In genomic region chr1:93846151-93846928, GRCh38 we compare ENCODE assay signal across 8 cellular contexts.
DNase-seq lines count a peak whose midpoint lies in the region; ATAC-seq and TF ChIP-seq lines count a peak whose summit lies in the region.

No MANE protein-coding gene starts in this region.

- in situ Hi-C loops in GM18951 (cut with MboI; ENCODE audit: low sequenced_read_pairs, unreplicated experiment) = loop anchor here (25.0 kb wide), 1 partner anchor 409 kb away; the partner anchor contains the start of gene FNBP1L

- peak overlapping the region; percentile 95 to 99 for H3K27ac ChIP-seq in coronary artery

- peak; percentile 58 for ATAC-seq in HG03159 (IDR thresholded peaks at IDR 0.05; ENCODE audit: unreplicated experiment)

- DNase-seq in Ammon's horn (ENCODE audit: low spot score) (peak; percentile 88), NCI-H446 (lab: John Stamatoyannopoulos, UW) (peak; percentile 85 to 95), coronary artery (ENCODE audit: low spot score) (peak; percentile 91), left kidney (ENCODE audit: low read depth, low spot score) (peak; percentile 96)
- DNase-seq in activated CD4-positive, alpha-beta T cell treated with anti-CD3 and anti-CD28 coated beads for 48 hours = peak; percentile 82
- peak; percentile 76 for DNase-seq in stimulated activated CD4-positive, alpha-beta T cell treated with anti-CD3 and anti-CD28 coated beads, Interleukin-1b, Interleukin-23, amount 100 ng/mL, for 48 hours

- peak overlapping the region; percentile 92 for H3K4me3 ChIP-seq in coronary artery

- peak; percentile 30 for TF ChIP-seq CTCF in coronary artery (IDR thresholded peaks at IDR 0.05)

- TF ChIP-seq POLR2A in GM18951 (IDR thresholded peaks at IDR 0.05; ENCODE audit: extremely low read depth, insufficient read depth, insufficient read length) = peak; percentile 62

Comparison
In these comparisons a context has a peak if more than half of its experiments do, and no peak if none do; other contexts are left out.
1. Peak in every context shown above with its lines: DNase-seq, ATAC-seq, H3K4me3 ChIP-seq and H3K27ac ChIP-seq.